Comparison of ENCODE assay signal across 1 cellular context in the genomic region with DNA sequence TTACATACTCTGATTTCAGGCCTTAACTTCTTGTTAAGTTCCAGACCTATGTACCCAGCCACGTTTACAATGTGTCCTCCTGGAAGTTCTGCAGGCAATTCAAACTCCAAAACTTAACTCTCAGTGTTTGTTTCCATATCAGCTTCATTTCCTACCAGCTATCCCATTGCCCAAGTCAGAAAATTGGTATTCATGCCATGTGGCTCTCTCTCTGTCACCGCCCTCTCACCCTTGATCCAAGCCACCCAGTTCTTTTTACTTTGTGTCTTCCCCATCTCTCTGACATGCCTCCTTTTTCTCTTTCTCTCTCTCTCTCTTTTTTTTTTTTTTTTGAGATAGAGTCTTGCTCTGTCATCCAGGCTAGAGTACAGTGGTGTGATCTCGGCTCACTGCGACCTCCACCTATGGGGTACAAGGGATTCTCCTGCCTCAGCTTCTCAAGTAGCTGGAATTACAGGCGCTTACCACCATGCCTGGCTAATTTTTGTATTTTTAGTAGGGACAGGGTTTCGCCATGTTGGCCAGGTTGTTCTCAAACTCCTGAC.
A peak's percentile ranks its signal among the peaks of the same experiment; 100 is the strongest.
TF ChIP-seq lines count a peak whose summit lies in the region.

No MANE protein-coding gene starts in this region.

TF ChIP-seq in K562, 482 proteins besides CTCF, POLR2A, EP300 and RAD21 (continues in another document):
- TF ChIP-seq, protein P1, sequence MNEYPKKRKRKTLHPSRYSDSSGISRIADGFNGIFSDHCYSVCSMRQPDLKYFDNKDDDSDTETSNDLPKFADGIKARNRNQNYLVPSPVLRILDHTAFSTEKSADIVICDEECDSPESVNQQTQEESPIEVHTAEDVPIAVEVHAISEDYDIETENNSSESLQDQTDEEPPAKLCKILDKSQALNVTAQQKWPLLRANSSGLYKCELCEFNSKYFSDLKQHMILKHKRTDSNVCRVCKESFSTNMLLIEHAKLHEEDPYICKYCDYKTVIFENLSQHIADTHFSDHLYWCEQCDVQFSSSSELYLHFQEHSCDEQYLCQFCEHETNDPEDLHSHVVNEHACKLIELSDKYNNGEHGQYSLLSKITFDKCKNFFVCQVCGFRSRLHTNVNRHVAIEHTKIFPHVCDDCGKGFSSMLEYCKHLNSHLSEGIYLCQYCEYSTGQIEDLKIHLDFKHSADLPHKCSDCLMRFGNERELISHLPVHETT (CRISPR knock-in tag; conservative IDR thresholded peaks at IDR 0.05 in 1 of 2, IDR thresholded peaks at IDR 0.05 in 1 of 2), result 0 out of 4 replicates have a peak, but pooled peaks of 1 of the 2 experiments have one; percentile 29
- 0 out of 2 replicates have a peak, but pooled peaks have one; percentile 14 for TF ChIP-seq ZNF583 (CRISPR knock-in tag; IDR thresholded peaks at IDR 0.05)
- TF ChIP-seq, protein P2, sequence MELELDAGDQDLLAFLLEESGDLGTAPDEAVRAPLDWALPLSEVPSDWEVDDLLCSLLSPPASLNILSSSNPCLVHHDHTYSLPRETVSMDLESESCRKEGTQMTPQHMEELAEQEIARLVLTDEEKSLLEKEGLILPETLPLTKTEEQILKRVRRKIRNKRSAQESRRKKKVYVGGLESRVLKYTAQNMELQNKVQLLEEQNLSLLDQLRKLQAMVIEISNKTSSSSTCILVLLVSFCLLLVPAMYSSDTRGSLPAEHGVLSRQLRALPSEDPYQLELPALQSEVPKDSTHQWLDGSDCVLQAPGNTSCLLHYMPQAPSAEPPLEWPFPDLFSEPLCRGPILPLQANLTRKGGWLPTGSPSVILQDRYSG (tag; conservative IDR thresholded peaks at IDR 0.05; ENCODE audit: low read depth), result peak; percentile 72
- TF ChIP-seq PCBP2 (IDR thresholded peaks at IDR 0.05; ENCODE audit: low read depth, low read length, poor library complexity, severe bottlenecking), result no peak
- peak; percentile 59 for TF ChIP-seq SMAD4 (CRISPR knock-in tag; conservative IDR thresholded peaks at IDR 0.05)
- no peak for TF ChIP-seq PREB (CRISPR knock-in tag; IDR thresholded peaks at IDR 0.05)
- no peak for TF ChIP-seq NR2C1 (IDR thresholded peaks at IDR 0.05)
- TF ChIP-seq NR2C1 (tag; IDR thresholded peaks at IDR 0.05), result 0 out of 2 replicates have a peak, but pooled peaks have one; percentile 13
- TF ChIP-seq NFRKB (IDR thresholded peaks at IDR 0.05; ENCODE audit: low read depth), result 0 out of 2 replicates have a peak, but pooled peaks have one; percentile 55
- no peak for TF ChIP-seq NR4A1 (CRISPR knock-in tag; IDR thresholded peaks at IDR 0.05)
- 0 out of 2 replicates have a peak, but pooled peaks have one; percentile 30 for TF ChIP-seq NR4A1 (tag; IDR thresholded peaks at IDR 0.05)
- TF ChIP-seq DMBX1 (CRISPR knock-in tag; IDR thresholded peaks at IDR 0.05; ENCODE audit: borderline replicate concordance), result 0 out of 2 replicates have a peak, but pooled peaks have one; percentile 68
- TF ChIP-seq ZNF384 (IDR thresholded peaks at IDR 0.05; ENCODE audit: low read depth, low read length), result peak; percentile 73
- 0 out of 4 replicates have a peak, but pooled peaks of 1 of the 2 experiments have one; percentile 13 for TF ChIP-seq TEAD1 (CRISPR knock-in tag; IDR thresholded peaks at IDR 0.05)
- TF ChIP-seq MTF1 (CRISPR knock-in tag; IDR thresholded peaks at IDR 0.05; ENCODE audit: borderline replicate concordance), result no peak
- TF ChIP-seq, protein P3, sequence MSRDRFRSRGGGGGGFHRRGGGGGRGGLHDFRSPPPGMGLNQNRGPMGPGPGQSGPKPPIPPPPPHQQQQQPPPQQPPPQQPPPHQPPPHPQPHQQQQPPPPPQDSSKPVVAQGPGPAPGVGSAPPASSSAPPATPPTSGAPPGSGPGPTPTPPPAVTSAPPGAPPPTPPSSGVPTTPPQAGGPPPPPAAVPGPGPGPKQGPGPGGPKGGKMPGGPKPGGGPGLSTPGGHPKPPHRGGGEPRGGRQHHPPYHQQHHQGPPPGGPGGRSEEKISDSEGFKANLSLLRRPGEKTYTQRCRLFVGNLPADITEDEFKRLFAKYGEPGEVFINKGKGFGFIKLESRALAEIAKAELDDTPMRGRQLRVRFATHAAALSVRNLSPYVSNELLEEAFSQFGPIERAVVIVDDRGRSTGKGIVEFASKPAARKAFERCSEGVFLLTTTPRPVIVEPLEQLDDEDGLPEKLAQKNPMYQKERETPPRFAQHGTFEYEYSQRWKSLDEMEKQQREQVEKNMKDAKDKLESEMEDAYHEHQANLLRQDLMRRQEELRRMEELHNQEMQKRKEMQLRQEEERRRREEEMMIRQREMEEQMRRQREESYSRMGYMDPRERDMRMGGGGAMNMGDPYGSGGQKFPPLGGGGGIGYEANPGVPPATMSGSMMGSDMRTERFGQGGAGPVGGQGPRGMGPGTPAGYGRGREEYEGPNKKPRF (IDR thresholded peaks at IDR 0.05; ENCODE audit: low read depth, low read length), result no peak
- TF ChIP-seq ZKSCAN8 (CRISPR knock-in tag; IDR thresholded peaks at IDR 0.05), result 0 out of 2 replicates have a peak, but pooled peaks have one; percentile 8
- no peak for TF ChIP-seq TCFL5 (CRISPR knock-in tag; conservative IDR thresholded peaks at IDR 0.05)
- TF ChIP-seq KAT7 (CRISPR knock-in tag; IDR thresholded peaks at IDR 0.05; ENCODE audit: borderline replicate concordance), result no peak
- TF ChIP-seq, protein P4, sequence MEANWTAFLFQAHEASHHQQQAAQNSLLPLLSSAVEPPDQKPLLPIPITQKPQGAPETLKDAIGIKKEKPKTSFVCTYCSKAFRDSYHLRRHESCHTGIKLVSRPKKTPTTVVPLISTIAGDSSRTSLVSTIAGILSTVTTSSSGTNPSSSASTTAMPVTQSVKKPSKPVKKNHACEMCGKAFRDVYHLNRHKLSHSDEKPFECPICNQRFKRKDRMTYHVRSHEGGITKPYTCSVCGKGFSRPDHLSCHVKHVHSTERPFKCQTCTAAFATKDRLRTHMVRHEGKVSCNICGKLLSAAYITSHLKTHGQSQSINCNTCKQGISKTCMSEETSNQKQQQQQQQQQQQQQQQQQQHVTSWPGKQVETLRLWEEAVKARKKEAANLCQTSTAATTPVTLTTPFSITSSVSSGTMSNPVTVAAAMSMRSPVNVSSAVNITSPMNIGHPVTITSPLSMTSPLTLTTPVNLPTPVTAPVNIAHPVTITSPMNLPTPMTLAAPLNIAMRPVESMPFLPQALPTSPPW (CRISPR knock-in tag; IDR thresholded peaks at IDR 0.05), result 0 out of 2 replicates have a peak, but pooled peaks have one; percentile 14
- peak in 1 of 2 experiments; percentile 23; a peak in 1 of 4 replicates for TF ChIP-seq MLLT1 (IDR thresholded peaks at IDR 0.05)
- TF ChIP-seq, protein P5, sequence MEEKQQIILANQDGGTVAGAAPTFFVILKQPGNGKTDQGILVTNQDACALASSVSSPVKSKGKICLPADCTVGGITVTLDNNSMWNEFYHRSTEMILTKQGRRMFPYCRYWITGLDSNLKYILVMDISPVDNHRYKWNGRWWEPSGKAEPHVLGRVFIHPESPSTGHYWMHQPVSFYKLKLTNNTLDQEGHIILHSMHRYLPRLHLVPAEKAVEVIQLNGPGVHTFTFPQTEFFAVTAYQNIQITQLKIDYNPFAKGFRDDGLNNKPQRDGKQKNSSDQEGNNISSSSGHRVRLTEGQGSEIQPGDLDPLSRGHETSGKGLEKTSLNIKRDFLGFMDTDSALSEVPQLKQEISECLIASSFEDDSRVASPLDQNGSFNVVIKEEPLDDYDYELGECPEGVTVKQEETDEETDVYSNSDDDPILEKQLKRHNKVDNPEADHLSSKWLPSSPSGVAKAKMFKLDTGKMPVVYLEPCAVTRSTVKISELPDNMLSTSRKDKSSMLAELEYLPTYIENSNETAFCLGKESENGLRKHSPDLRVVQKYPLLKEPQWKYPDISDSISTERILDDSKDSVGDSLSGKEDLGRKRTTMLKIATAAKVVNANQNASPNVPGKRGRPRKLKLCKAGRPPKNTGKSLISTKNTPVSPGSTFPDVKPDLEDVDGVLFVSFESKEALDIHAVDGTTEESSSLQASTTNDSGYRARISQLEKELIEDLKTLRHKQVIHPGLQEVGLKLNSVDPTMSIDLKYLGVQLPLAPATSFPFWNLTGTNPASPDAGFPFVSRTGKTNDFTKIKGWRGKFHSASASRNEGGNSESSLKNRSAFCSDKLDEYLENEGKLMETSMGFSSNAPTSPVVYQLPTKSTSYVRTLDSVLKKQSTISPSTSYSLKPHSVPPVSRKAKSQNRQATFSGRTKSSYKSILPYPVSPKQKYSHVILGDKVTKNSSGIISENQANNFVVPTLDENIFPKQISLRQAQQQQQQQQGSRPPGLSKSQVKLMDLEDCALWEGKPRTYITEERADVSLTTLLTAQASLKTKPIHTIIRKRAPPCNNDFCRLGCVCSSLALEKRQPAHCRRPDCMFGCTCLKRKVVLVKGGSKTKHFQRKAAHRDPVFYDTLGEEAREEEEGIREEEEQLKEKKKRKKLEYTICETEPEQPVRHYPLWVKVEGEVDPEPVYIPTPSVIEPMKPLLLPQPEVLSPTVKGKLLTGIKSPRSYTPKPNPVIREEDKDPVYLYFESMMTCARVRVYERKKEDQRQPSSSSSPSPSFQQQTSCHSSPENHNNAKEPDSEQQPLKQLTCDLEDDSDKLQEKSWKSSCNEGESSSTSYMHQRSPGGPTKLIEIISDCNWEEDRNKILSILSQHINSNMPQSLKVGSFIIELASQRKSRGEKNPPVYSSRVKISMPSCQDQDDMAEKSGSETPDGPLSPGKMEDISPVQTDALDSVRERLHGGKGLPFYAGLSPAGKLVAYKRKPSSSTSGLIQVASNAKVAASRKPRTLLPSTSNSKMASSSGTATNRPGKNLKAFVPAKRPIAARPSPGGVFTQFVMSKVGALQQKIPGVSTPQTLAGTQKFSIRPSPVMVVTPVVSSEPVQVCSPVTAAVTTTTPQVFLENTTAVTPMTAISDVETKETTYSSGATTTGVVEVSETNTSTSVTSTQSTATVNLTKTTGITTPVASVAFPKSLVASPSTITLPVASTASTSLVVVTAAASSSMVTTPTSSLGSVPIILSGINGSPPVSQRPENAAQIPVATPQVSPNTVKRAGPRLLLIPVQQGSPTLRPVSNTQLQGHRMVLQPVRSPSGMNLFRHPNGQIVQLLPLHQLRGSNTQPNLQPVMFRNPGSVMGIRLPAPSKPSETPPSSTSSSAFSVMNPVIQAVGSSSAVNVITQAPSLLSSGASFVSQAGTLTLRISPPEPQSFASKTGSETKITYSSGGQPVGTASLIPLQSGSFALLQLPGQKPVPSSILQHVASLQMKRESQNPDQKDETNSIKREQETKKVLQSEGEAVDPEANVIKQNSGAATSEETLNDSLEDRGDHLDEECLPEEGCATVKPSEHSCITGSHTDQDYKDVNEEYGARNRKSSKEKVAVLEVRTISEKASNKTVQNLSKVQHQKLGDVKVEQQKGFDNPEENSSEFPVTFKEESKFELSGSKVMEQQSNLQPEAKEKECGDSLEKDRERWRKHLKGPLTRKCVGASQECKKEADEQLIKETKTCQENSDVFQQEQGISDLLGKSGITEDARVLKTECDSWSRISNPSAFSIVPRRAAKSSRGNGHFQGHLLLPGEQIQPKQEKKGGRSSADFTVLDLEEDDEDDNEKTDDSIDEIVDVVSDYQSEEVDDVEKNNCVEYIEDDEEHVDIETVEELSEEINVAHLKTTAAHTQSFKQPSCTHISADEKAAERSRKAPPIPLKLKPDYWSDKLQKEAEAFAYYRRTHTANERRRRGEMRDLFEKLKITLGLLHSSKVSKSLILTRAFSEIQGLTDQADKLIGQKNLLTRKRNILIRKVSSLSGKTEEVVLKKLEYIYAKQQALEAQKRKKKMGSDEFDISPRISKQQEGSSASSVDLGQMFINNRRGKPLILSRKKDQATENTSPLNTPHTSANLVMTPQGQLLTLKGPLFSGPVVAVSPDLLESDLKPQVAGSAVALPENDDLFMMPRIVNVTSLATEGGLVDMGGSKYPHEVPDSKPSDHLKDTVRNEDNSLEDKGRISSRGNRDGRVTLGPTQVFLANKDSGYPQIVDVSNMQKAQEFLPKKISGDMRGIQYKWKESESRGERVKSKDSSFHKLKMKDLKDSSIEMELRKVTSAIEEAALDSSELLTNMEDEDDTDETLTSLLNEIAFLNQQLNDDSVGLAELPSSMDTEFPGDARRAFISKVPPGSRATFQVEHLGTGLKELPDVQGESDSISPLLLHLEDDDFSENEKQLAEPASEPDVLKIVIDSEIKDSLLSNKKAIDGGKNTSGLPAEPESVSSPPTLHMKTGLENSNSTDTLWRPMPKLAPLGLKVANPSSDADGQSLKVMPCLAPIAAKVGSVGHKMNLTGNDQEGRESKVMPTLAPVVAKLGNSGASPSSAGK (IDR thresholded peaks at IDR 0.05), result 0 out of 2 replicates have a peak, but pooled peaks have one; percentile 11
- TF ChIP-seq, protein P6, sequence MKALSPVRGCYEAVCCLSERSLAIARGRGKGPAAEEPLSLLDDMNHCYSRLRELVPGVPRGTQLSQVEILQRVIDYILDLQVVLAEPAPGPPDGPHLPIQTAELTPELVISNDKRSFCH (CRISPR knock-in tag; IDR thresholded peaks at IDR 0.05), result no peak
- TF ChIP-seq, protein P6 (tag; IDR thresholded peaks at IDR 0.05), result peak; percentile 41; the same call in 1 of the 2 replicates
- TF ChIP-seq FOXJ2 (tag; IDR thresholded peaks at IDR 0.05), result peak; percentile 33; the same call in 1 of the 2 replicates
